In genomic region chrX:37753384-37753783, GRCh38 we compare ENCODE assay signal across 14 cellular contexts. TPM values are rescaled to one million over a fixed set of nuclear protein-coding genes. Genes with fewer than 3 reads are reported as not detected.
A peak's percentile ranks its signal among the peaks of the same experiment; 100 is the strongest.
DNase-seq lines count a peak whose midpoint lies in the region; ATAC-seq and TF ChIP-seq lines count a peak whose summit lies in the region.
"Had no signal": no experiment of that assay in that cellular context is flagged by ENCODE, and none has a peak within 500 bp of the region (broad histone marks: within the 10 kb centered on the region; RNA-seq: fewer than 3 reads in every experiment).

No MANE protein-coding gene starts in this region.

- H3K4me1 ChIP-seq in DND-41 (ENCODE audit: insufficient read depth, low read length) (peaks cover 52% of the 10 kb centered on the region), OCI-LY7 (ENCODE audit: insufficient read depth, low read length, poor library complexity, severe bottlenecking) (peaks cover 57% of the 10 kb centered on the region), neutrophil (ENCODE audit: control insufficient read depth in 1 of 2, insufficient read depth in 1 of 2, low read depth in 1 of 2, low read length in 1 of 2) (peaks cover 67 to 69% of the 10 kb centered on the region in 2 experiments), transverse colon (no peaks in the 10 kb centered on the region)
- H3K4me1 ChIP-seq: prostate gland had no signal

- H3K9ac ChIP-seq in DND-41 (ENCODE audit: low read depth, low read length) = no peak overlapping the region

- DNase-seq in DND-41 (no peak), OCI-LY7 (ENCODE audit: low spot score) (no peak), hepatic stellate cell (ENCODE audit: low spot score) (no peak), mesenteric fat pad (ENCODE audit: low spot score) (no peak), transverse colon (no peak)
- DNase-seq: activated naive CD4-positive, alpha-beta T cell treated with anti-CD3 and anti-CD28 coated beads, Interleukin-2, amount 50 U/mL, for 16 hours; Right ventricle myocardium superior had no signal

- in situ Hi-C loops in transverse colon (cut with MboI; ENCODE audit: low pct_ligation_motif_present in 1 of 4, low pct_unique_long_range_greater_than_20kb in 1 of 4, low sequenced_read_pairs in 3 of 4) = no loop called here

- no peaks in the 10 kb centered on the region for H3K9me2 ChIP-seq in OCI-LY7 (ENCODE audit: insufficient read depth, low read length)

- intact Hi-C loops in OCI-LY7 (cut with micrococcal nuclease; ENCODE audit: unreplicated experiment) = no loop called here
- intact Hi-C loops in transverse colon (cut with DNase I; ENCODE audit: low total_unique reads) = no loop called here

- H3K4me2 ChIP-seq in DND-41 (ENCODE audit: insufficient read depth, low read length) (no peak overlapping the region), OCI-LY7 (ENCODE audit: low read length) (peak overlapping the region; percentile 80)

- POLR2A ChIA-PET in OCI-LY7 (lab: Charles Lee) = interaction anchor here (0.6 to 7.1 kb wide), 8 partner anchors 9 to 248 kb away, joined by 3 to 85 read pairs (median 8); partner anchors contain the start of gene CYBB

- no peaks in the 10 kb centered on the region for H4K20me1 ChIP-seq in DND-41 (ENCODE audit: insufficient read depth, low read length)
- no peaks in the 10 kb centered on the region for H4K20me1 ChIP-seq in OCI-LY7 (ENCODE audit: insufficient read depth, low read length)

- BruUV-seq in OCI-LY7 (replicated peaks; lab: Mats Ljungman, UMichigan) = no TSS peak

- peak overlapping the region; percentile 90 for H3K27ac ChIP-seq in DND-41 (ENCODE audit: low read length)
- peak overlapping the region; percentile 100 for H3K27ac ChIP-seq in OCI-LY7 (ENCODE audit: low read depth, low read length, poor library complexity, severe bottlenecking)
- peak overlapping the region; percentile 94 for H3K27ac ChIP-seq in neutrophil
- H3K27ac ChIP-seq in transverse colon = no peak overlapping the region
- H3K27ac ChIP-seq: C4-2B, prostate gland had no signal

- TF ChIP-seq POLR2A in transverse colon (IDR thresholded peaks at IDR 0.05) = no peak

- no peak overlapping the region; a peak in 1 of 4 replicates for H3K4me3 ChIP-seq in DND-41 (ENCODE audit: low read depth in 1 of 2, low read length in 2 of 2)
- peak overlapping the region; percentile 8 for H3K4me3 ChIP-seq in OCI-LY7 (ENCODE audit: low read depth, low read length, poor library complexity, severe bottlenecking)
- peak overlapping the region; percentile 18 to 34 for H3K4me3 ChIP-seq in neutrophil (ENCODE audit: low read depth in 1 of 2, low read length in 1 of 2)
- no peak overlapping the region for H3K4me3 ChIP-seq in transverse colon
- H3K4me3 ChIP-seq: prostate gland had no signal

- TF ChIP-seq EP300 in transverse colon (IDR thresholded peaks at IDR 0.05; ENCODE audit: low read depth) = no peak

- H3K36me3 ChIP-seq in DND-41 (ENCODE audit: insufficient read depth, low read length) (no peaks in the 10 kb centered on the region), OCI-LY7 (ENCODE audit: insufficient read depth, low read length) (no peaks in the 10 kb centered on the region; the same call in 1 of the 2 replicates), neutrophil (no peaks in the 10 kb centered on the region), transverse colon (no peaks in the 10 kb centered on the region)
- H3K36me3 ChIP-seq: prostate gland had no signal

- ATAC-seq in DND-41 (ENCODE audit: insufficient read depth, low read depth) (peak; percentile 10; the same call in 2 of the 3 replicates), HG03378 (IDR thresholded peaks at IDR 0.05; ENCODE audit: unreplicated experiment) (peak; percentile 24), GM19463 (IDR thresholded peaks at IDR 0.05; ENCODE audit: unreplicated experiment) (no peak)

- H3K9me3 ChIP-seq in DND-41 (ENCODE audit: insufficient read depth, low read length, severe bottlenecking) = no peaks in the 10 kb centered on the region
- peaks cover 10% of the 10 kb centered on the region; the same call in 1 of the 2 replicates for H3K9me3 ChIP-seq in OCI-LY7 (ENCODE audit: low read length)
- H3K9me3 ChIP-seq in neutrophil = no peaks in the 10 kb centered on the region
- H3K9me3 ChIP-seq in transverse colon = no peaks in the 10 kb centered on the region
- H3K9me3 ChIP-seq: prostate gland had no signal

- H2AFZ ChIP-seq in DND-41 (ENCODE audit: low read depth, low read length) = no peak overlapping the region
- H2AFZ ChIP-seq in OCI-LY7 (ENCODE audit: low read length) = peak overlapping the region; percentile 75; the same call in 1 of the 2 replicates

- H3K27me3 ChIP-seq in DND-41 (ENCODE audit: insufficient read depth, low read length, poor library complexity) (no peaks in the 10 kb centered on the region), neutrophil (no peaks in the 10 kb centered on the region), transverse colon (no peaks in the 10 kb centered on the region)

- TF ChIP-seq CTCF in DND-41 (IDR thresholded peaks at IDR 0.05; ENCODE audit: borderline replicate concordance, extremely low read depth, low read length, poor library complexity, severe bottlenecking) = no peak
- TF ChIP-seq CTCF in OCI-LY7 (conservative IDR thresholded peaks at IDR 0.05; ENCODE audit: low read length) = no peak
- TF ChIP-seq CTCF in neutrophil (IDR thresholded peaks at IDR 0.05) = no peak
- TF ChIP-seq CTCF in transverse colon (IDR thresholded peaks at IDR 0.05) = no peak

- WGBS in transverse colon (ENCODE audit: low coverage in 1 of 2), 2 donors = 63% methylated on average over 2 of the region's 2 CpGs; no CpG with 5 or more reads in 1 of the 2 donors

- no peaks in the 10 kb centered on the region for H3K79me2 ChIP-seq in DND-41 (ENCODE audit: insufficient read depth, low read length)
- no peaks in the 10 kb centered on the region for H3K79me2 ChIP-seq in OCI-LY7 (ENCODE audit: insufficient read depth, low read depth, low read length)

- CTCF ChIA-PET in OCI-LY7 (lab: Charles Lee; ENCODE audit: unreplicated experiment) = interaction anchor here (0.9 to 1.6 kb wide), 2 partner anchors 34 to 70 kb away, joined by 3 to 7 read pairs; no protein-coding TSS in a partner anchor

RNA-seq across cellular contexts. Expression of gene CYBB, which starts 26.5 kb away (rescaled TPM):
- total RNA-seq in OCI-LY7 (2014; rRNA removed; shearing (Covaris generic)) = 23.8 and 25.4 TPM in 2 replicates
- total RNA-seq in OCI-LY7 (2022) (29.8 and 38.3 TPM in 2 replicates), mesenteric fat pad (77.0 TPM), transverse colon (10 to 100 TPM in 3 of 4 donors, 1 to 10 TPM in 1; 3.8 to 21.7 (median 14.9) TPM)
- total RNA-seq: glomerular endothelial cell, NCI-H460 had no signal

Comparison
In these comparisons a context has a peak if more than half of its experiments do, and no peak if none do; other contexts are left out.
1. H3K27ac ChIP-seq: peak in DND-41 (single experiment), OCI-LY7 (single experiment) and neutrophil (single experiment); none in transverse colon (0 of 4).
2. H3K4me3 ChIP-seq: peak in OCI-LY7 (single experiment) and neutrophil (2 of 2); none in DND-41 (0 of 2) and transverse colon (0 of 4).